Comparison of ENCODE assay signal across 16 cellular contexts in genomic region chr10:62352356-62352963, GRCh38. TPM values are rescaled to one million over a fixed set of nuclear protein-coding genes. Genes with fewer than 3 reads are reported as not detected.
DNase-seq lines count a peak whose midpoint lies in the region; ATAC-seq and TF ChIP-seq lines count a peak whose summit lies in the region.
"Had no signal": no experiment of that assay in that cellular context is flagged by ENCODE, and none has a peak within 500 bp of the region (broad histone marks: within the 10 kb centered on the region; RNA-seq: fewer than 3 reads in every experiment).

No MANE protein-coding gene starts in this region.

- intact Hi-C loops in activated naive CD4-positive, alpha-beta T cell treated with anti-CD3 and anti-CD28 coated beads for 36 hours (cut with micrococcal nuclease), result loop anchor here (1.0 to 10.0 kb wide), 4 partner anchors 74 to 468 kb away; partner anchors contain the start of gene RTKN2

- no peak overlapping the region for H3K27ac Mint-ChIP-seq in activated naive CD4-positive, alpha-beta T cell treated with anti-CD3 and anti-CD28 coated beads for 36 hours
- no peak overlapping the region for H3K27ac Mint-ChIP-seq in activated naive CD4-positive, alpha-beta T cell treated with anti-CD3 and anti-CD28 coated beads, Interleukin-2, amount 10 ng/mL, durations not matched to agents 7 days and 5 days
- peak overlapping the region; percentile 49 for H3K27ac Mint-ChIP-seq in stimulated activated naive CD8-positive, alpha-beta T cell treated with anti-CD3 and anti-CD28 coated beads, Interleukin-15, Interleukin-2, amounts not matched to agents 100 ng/mL and 50 ng/mL, for 24 hours
- H3K27ac Mint-ChIP-seq: brain, nephron progenitor cell, T-helper 17 cell had no signal

- no peak for ATAC-seq in HG03457 (IDR thresholded peaks at IDR 0.05; ENCODE audit: unreplicated experiment)
- ATAC-seq: left lobe of liver, T-helper 17 cell had no signal

- no peak overlapping the region for H3K4me3 Mint-ChIP-seq in activated naive CD4-positive, alpha-beta T cell treated with anti-CD3 and anti-CD28 coated beads for 36 hours
- no peak overlapping the region for H3K4me3 Mint-ChIP-seq in activated naive CD4-positive, alpha-beta T cell treated with anti-CD3 and anti-CD28 coated beads, Interleukin-2, amount 10 ng/mL, durations not matched to agents 7 days and 5 days
- no peak overlapping the region for H3K4me3 Mint-ChIP-seq in stimulated activated naive CD8-positive, alpha-beta T cell treated with anti-CD3 and anti-CD28 coated beads, Interleukin-15, Interleukin-2, amounts not matched to agents 100 ng/mL and 50 ng/mL, for 24 hours
- H3K4me3 Mint-ChIP-seq: brain, nephron progenitor cell, T-helper 17 cell had no signal

- TF ChIP-seq CTCF in fibroblast of villous mesenchyme (IDR thresholded peaks at IDR 0.05; ENCODE audit: insufficient read depth, low read depth, low read length), result no peak

- peak; percentile 46 for DNase-seq in activated naive CD4-positive, alpha-beta T cell treated with anti-CD3 and anti-CD28 coated beads for 36 hours
- DNase-seq in activated naive CD4-positive, alpha-beta T cell treated with anti-CD3 and anti-CD28 coated beads, Interleukin-2, amount 10 ng/mL, durations not matched to agents 7 days and 5 days, result no peak
- peak; percentile 35 to 49 for DNase-seq in activated T-cell treated with anti-CD3 and anti-CD28 coated beads, Interleukin-2, amount 50 U/mL, for 48 hours
- DNase-seq in fibroblast of villous mesenchyme (ENCODE audit: low read depth), result peak; percentile 14
- no peak for DNase-seq in NCI-H1694 (lab: John Stamatoyannopoulos, UW)
- DNase-seq in mucosa of gallbladder (ENCODE audit: low spot score), result no peak
- DNase-seq: DND-41; effector CD8-positive, alpha-beta T cell; NCI-H226; nephron progenitor cell; small intestine; T-helper 17 cell had no signal

- no peak overlapping the region for H3K4me3 ChIP-seq in fibroblast of villous mesenchyme (ENCODE audit: low read depth, low read length)

- peaks cover 6% of the 10 kb centered on the region for H3K27me3 Mint-ChIP-seq in activated naive CD4-positive, alpha-beta T cell treated with anti-CD3 and anti-CD28 coated beads for 36 hours (ENCODE audit: low read depth)
- H3K27me3 Mint-ChIP-seq in activated naive CD4-positive, alpha-beta T cell treated with anti-CD3 and anti-CD28 coated beads, Interleukin-2, amount 10 ng/mL, durations not matched to agents 7 days and 5 days, result peaks cover 9% of the 10 kb centered on the region
- H3K27me3 Mint-ChIP-seq in stimulated activated naive CD8-positive, alpha-beta T cell treated with anti-CD3 and anti-CD28 coated beads, Interleukin-15, Interleukin-2, amounts not matched to agents 100 ng/mL and 50 ng/mL, for 24 hours, result peaks cover 20% of the 10 kb centered on the region
- H3K27me3 Mint-ChIP-seq: T-helper 17 cell had no signal

- H3K4me1 Mint-ChIP-seq in activated naive CD4-positive, alpha-beta T cell treated with anti-CD3 and anti-CD28 coated beads for 36 hours (ENCODE audit: low read depth), result peaks cover 19% of the 10 kb centered on the region
- no peaks in the 10 kb centered on the region for H3K4me1 Mint-ChIP-seq in activated naive CD4-positive, alpha-beta T cell treated with anti-CD3 and anti-CD28 coated beads, Interleukin-2, amount 10 ng/mL, durations not matched to agents 7 days and 5 days
- H3K4me1 Mint-ChIP-seq in stimulated activated naive CD8-positive, alpha-beta T cell treated with anti-CD3 and anti-CD28 coated beads, Interleukin-15, Interleukin-2, amounts not matched to agents 100 ng/mL and 50 ng/mL, for 24 hours (ENCODE audit: low read depth), result peaks cover 33% of the 10 kb centered on the region
- H3K4me1 Mint-ChIP-seq: brain, nephron progenitor cell, T-helper 17 cell had no signal

- CTCF ChIA-PET in activated naive CD4-positive, alpha-beta T cell treated with anti-CD3 and anti-CD28 coated beads for 36 hours (lab: Charles Lee), result interaction anchor here (0.7 kb wide), 1 partner anchor 399 kb away, joined by 3 read pairs; no protein-coding TSS in a partner anchor
- CTCF ChIA-PET in activated naive CD4-positive, alpha-beta T cell treated with anti-CD3 and anti-CD28 coated beads, Interleukin-2, amount 10 ng/mL, durations not matched to agents 7 days and 5 days (lab: Charles Lee), result no interaction called here

- peaks cover 3% of the 10 kb centered on the region for H3K36me3 Mint-ChIP-seq in activated naive CD4-positive, alpha-beta T cell treated with anti-CD3 and anti-CD28 coated beads for 36 hours (ENCODE audit: low read depth)
- no peaks in the 10 kb centered on the region for H3K36me3 Mint-ChIP-seq in activated naive CD4-positive, alpha-beta T cell treated with anti-CD3 and anti-CD28 coated beads, Interleukin-2, amount 10 ng/mL, durations not matched to agents 7 days and 5 days
- H3K36me3 Mint-ChIP-seq in stimulated activated naive CD8-positive, alpha-beta T cell treated with anti-CD3 and anti-CD28 coated beads, Interleukin-15, Interleukin-2, amounts not matched to agents 100 ng/mL and 50 ng/mL, for 24 hours (ENCODE audit: low read depth), result peaks cover 14% of the 10 kb centered on the region
- H3K36me3 Mint-ChIP-seq: brain had no signal

- peaks cover 40% of the 10 kb centered on the region for H3K9me3 Mint-ChIP-seq in activated naive CD4-positive, alpha-beta T cell treated with anti-CD3 and anti-CD28 coated beads for 36 hours
- peaks cover 8% of the 10 kb centered on the region for H3K9me3 Mint-ChIP-seq in activated naive CD4-positive, alpha-beta T cell treated with anti-CD3 and anti-CD28 coated beads, Interleukin-2, amount 10 ng/mL, durations not matched to agents 7 days and 5 days
- peaks cover 56% of the 10 kb centered on the region for H3K9me3 Mint-ChIP-seq in stimulated activated naive CD8-positive, alpha-beta T cell treated with anti-CD3 and anti-CD28 coated beads, Interleukin-15, Interleukin-2, amounts not matched to agents 100 ng/mL and 50 ng/mL, for 24 hours

RNA-seq across cellular contexts. Expression of gene ZNF365, which starts 21.7 kb away (rescaled TPM):
- under 1 TPM in 1 of 2 experiments, not detected in 1; 0.10 TPM for total RNA-seq in activated naive CD4-positive, alpha-beta T cell treated with anti-CD3 and anti-CD28 coated beads for 36 hours
- total RNA-seq in fibroblast of villous mesenchyme, result 6.1 and 8.2 TPM in 2 replicates
- 0.40 TPM for total RNA-seq in mucosa of gallbladder
- total RNA-seq: left lobe of liver had no signal

Comparison
In these comparisons a context has a peak if more than half of its experiments do, and no peak if none do; other contexts are left out.
1. DNase-seq: peak in activated naive CD4-positive, alpha-beta T cell treated with anti-CD3 and anti-CD28 coated beads for 36 hours (single experiment), activated T-cell treated with anti-CD3 and anti-CD28 coated beads, Interleukin-2, amount 50 U/mL, for 48 hours (2 of 2) and fibroblast of villous mesenchyme (single experiment); none in activated naive CD4-positive, alpha-beta T cell treated with anti-CD3 and anti-CD28 coated beads, Interleukin-2, amount 10 ng/mL, durations not matched to agents 7 days and 5 days (single experiment), NCI-H1694 (single experiment) and mucosa of gallbladder (single experiment).